In the genomic region with DNA sequence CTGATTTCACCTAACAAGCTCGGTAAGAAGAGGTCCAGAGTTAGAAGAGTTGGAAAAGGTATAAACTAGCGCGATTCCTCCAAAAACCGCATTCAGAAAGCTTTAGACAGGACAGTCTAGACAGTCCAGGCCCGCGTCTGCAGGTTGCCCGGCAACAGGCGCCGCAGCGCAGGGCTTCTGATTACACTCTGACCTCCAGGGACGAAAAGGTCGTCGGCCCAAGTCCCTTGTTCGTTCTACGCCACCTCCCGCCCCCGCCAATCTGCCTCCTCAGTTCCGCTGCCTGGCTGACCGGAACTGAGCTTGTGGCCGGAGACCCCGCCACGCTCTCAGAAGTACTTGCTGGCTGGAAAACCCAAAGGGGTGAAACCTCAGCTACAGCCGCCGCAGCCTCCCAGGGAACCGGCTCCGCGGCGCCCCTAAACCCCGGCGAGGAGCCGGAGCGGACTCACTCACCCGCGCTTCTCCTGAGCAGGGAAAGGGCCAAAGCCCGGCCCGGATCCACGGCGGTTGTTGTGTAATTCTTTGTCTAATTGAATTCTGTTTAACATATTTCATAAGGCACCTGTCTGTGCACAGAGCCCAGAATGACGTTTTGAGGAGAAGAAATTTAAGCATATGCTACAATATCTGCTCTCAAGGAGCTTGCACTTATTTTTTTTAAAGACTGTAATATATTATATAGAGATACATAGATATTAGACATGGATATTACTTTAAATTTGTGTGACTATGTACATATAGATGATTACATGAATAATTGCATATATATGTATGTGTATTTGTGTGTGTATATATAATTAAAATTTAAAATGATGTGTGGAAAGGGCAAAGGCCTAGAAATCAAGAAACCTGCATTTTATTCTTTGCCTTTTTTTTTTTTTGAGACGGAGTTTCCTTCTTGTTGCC, we compare ENCODE assay signal across 1 cellular context.
A peak's percentile ranks its signal among the peaks of the same experiment; 100 is the strongest.
TF ChIP-seq lines count a peak whose summit lies in the region.

TSS of gene CAPS2 (minus strand) at position 407 of the 909 bp plus-strand sequence. CDS start 3,826 bp downstream, outside the sequence.

TF ChIP-seq in HepG2, 621 proteins besides CTCF, POLR2A, EP300 and RAD21 (continued from another document and continues in another):
- TF ChIP-seq, protein P1, sequence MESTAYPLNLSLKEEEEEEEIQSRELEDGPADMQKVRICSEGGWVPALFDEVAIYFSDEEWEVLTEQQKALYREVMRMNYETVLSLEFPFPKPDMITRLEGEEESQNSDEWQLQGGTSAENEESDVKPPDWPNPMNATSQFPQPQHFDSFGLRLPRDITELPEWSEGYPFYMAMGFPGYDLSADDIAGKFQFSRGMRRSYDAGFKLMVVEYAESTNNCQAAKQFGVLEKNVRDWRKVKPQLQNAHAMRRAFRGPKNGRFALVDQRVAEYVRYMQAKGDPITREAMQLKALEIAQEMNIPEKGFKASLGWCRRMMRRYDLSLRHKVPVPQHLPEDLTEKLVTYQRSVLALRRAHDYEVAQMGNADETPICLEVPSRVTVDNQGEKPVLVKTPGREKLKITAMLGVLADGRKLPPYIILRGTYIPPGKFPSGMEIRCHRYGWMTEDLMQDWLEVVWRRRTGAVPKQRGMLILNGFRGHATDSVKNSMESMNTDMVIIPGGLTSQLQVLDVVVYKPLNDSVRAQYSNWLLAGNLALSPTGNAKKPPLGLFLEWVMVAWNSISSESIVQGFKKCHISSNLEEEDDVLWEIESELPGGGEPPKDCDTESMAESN (CRISPR knock-in tag; conservative IDR thresholded peaks at IDR 0.05), result 0 out of 2 replicates have a peak, but pooled peaks have one; percentile 65
- TF ChIP-seq ZBTB44 (CRISPR knock-in tag; IDR thresholded peaks at IDR 0.05), result no peak
- no peak for TF ChIP-seq ZNF143 (CRISPR knock-in tag; IDR thresholded peaks at IDR 0.05)
- peak; percentile 92 for TF ChIP-seq NR2C2 (CRISPR knock-in tag; IDR thresholded peaks at IDR 0.05; ENCODE audit: borderline replicate concordance)
- TF ChIP-seq PITX1 (CRISPR knock-in tag; IDR thresholded peaks at IDR 0.05), result peak; percentile 68; the same call in 1 of the 2 replicates
- peak; percentile 74 for TF ChIP-seq E2F1 (CRISPR knock-in tag; IDR thresholded peaks at IDR 0.05)
- no peak for TF ChIP-seq ZNF138 (CRISPR knock-in tag; IDR thresholded peaks at IDR 0.05; ENCODE audit: low read depth)
- no peak for TF ChIP-seq SRSF1 (optimal IDR thresholded peaks at IDR 0.05; ENCODE audit: low read depth, low read length)
- no peak for TF ChIP-seq SIX4 (CRISPR knock-in tag; IDR thresholded peaks at IDR 0.05)
- TF ChIP-seq, protein P2, sequence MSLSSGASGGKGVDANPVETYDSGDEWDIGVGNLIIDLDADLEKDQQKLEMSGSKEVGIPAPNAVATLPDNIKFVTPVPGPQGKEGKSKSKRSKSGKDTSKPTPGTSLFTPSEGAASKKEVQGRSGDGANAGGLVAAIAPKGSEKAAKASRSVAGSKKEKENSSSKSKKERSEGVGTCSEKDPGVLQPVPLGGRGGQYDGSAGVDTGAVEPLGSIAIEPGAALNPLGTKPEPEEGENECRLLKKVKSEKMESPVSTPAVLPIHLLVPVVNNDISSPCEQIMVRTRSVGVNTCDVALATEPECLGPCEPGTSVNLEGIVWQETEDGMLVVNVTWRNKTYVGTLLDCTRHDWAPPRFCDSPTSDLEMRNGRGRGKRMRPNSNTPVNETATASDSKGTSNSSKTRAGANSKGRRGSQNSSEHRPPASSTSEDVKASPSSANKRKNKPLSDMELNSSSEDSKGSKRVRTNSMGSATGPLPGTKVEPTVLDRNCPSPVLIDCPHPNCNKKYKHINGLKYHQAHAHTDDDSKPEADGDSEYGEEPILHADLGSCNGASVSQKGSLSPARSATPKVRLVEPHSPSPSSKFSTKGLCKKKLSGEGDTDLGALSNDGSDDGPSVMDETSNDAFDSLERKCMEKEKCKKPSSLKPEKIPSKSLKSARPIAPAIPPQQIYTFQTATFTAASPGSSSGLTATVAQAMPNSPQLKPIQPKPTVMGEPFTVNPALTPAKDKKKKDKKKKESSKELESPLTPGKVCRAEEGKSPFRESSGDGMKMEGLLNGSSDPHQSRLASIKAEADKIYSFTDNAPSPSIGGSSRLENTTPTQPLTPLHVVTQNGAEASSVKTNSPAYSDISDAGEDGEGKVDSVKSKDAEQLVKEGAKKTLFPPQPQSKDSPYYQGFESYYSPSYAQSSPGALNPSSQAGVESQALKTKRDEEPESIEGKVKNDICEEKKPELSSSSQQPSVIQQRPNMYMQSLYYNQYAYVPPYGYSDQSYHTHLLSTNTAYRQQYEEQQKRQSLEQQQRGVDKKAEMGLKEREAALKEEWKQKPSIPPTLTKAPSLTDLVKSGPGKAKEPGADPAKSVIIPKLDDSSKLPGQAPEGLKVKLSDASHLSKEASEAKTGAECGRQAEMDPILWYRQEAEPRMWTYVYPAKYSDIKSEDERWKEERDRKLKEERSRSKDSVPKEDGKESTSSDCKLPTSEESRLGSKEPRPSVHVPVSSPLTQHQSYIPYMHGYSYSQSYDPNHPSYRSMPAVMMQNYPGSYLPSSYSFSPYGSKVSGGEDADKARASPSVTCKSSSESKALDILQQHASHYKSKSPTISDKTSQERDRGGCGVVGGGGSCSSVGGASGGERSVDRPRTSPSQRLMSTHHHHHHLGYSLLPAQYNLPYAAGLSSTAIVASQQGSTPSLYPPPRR (CRISPR knock-in tag; IDR thresholded peaks at IDR 0.05; ENCODE audit: borderline replicate concordance), result no peak
- TF ChIP-seq TMF1 (CRISPR knock-in tag; IDR thresholded peaks at IDR 0.05; ENCODE audit: low read depth), result 0 out of 2 replicates have a peak, but pooled peaks have one; percentile 47
- no peak for TF ChIP-seq ZNF577 (CRISPR knock-in tag; IDR thresholded peaks at IDR 0.05; ENCODE audit: borderline replicate concordance, low read depth)
- TF ChIP-seq ZNF605 (CRISPR knock-in tag; IDR thresholded peaks at IDR 0.05), result peak; percentile 76
- TF ChIP-seq HIVEP1 (CRISPR knock-in tag; IDR thresholded peaks at IDR 0.05), result peak; percentile 68; the same call in 1 of the 2 replicates
- no peak for TF ChIP-seq ZUFSP (CRISPR knock-in tag; IDR thresholded peaks at IDR 0.05; ENCODE audit: borderline replicate concordance)
- TF ChIP-seq ZNF282 (IDR thresholded peaks at IDR 0.05; ENCODE audit: partially characterized antibody), result no peak
- TF ChIP-seq ZNF275 (CRISPR knock-in tag; IDR thresholded peaks at IDR 0.05; ENCODE audit: borderline replicate concordance), result no peak
- no peak for TF ChIP-seq ZNF660 (CRISPR knock-in tag; IDR thresholded peaks at IDR 0.05; ENCODE audit: borderline replicate concordance, low read depth)
- no peak for TF ChIP-seq HHEX (CRISPR knock-in tag; IDR thresholded peaks at IDR 0.05)
- TF ChIP-seq ETV5 (CRISPR knock-in tag; IDR thresholded peaks at IDR 0.05; ENCODE audit: borderline replicate concordance), result peak; percentile 90
- TF ChIP-seq ZMAT5 (CRISPR knock-in tag; IDR thresholded peaks at IDR 0.05; ENCODE audit: borderline replicate concordance, low read depth), result no peak
- TF ChIP-seq ZNF496 (CRISPR knock-in tag; IDR thresholded peaks at IDR 0.05; ENCODE audit: insufficient replicate concordance), result no peak
- TF ChIP-seq TRIM24 (CRISPR knock-in tag; IDR thresholded peaks at IDR 0.05), result no peak
- TF ChIP-seq ZNF639 (CRISPR knock-in tag; conservative IDR thresholded peaks at IDR 0.05), result peak; percentile 30; the same call in 1 of the 2 replicates
- no peak for TF ChIP-seq EHMT2 (IDR thresholded peaks at IDR 0.05; ENCODE audit: borderline replicate concordance, low read depth, low read length)
- no peak for TF ChIP-seq NKX3-1 (CRISPR knock-in tag; IDR thresholded peaks at IDR 0.05)
- TF ChIP-seq NAIF1 (CRISPR knock-in tag; IDR thresholded peaks at IDR 0.05; ENCODE audit: borderline replicate concordance), result peak; percentile 66; the same call in 1 of the 2 replicates
- TF ChIP-seq ZNF564 (CRISPR knock-in tag; IDR thresholded peaks at IDR 0.05), result no peak
- no peak for TF ChIP-seq ZNF672 (CRISPR knock-in tag; IDR thresholded peaks at IDR 0.05)
- TF ChIP-seq ZNF772 (CRISPR knock-in tag; IDR thresholded peaks at IDR 0.05), result peak; percentile 70
- no peak for TF ChIP-seq ZBTB21 (CRISPR knock-in tag; IDR thresholded peaks at IDR 0.05)
- peak; percentile 51; the same call in 1 of the 2 replicates for TF ChIP-seq NFKB2 (CRISPR knock-in tag; IDR thresholded peaks at IDR 0.05; ENCODE audit: borderline replicate concordance)
- TF ChIP-seq KAT8 (CRISPR knock-in tag; IDR thresholded peaks at IDR 0.05), result peak; percentile 72
- no peak for TF ChIP-seq ZC3H4 (CRISPR knock-in tag; IDR thresholded peaks at IDR 0.05; ENCODE audit: borderline replicate concordance)
- no peak for TF ChIP-seq MBD4 (IDR thresholded peaks at IDR 0.05; ENCODE audit: borderline replicate concordance, low read length)
- peak; percentile 75; the same call in 1 of the 2 replicates for TF ChIP-seq TEF (CRISPR knock-in tag; IDR thresholded peaks at IDR 0.05)
- no peak for TF ChIP-seq TGIF2 (CRISPR knock-in tag; IDR thresholded peaks at IDR 0.05)
- peak; percentile 61; the same call in 1 of the 2 replicates for TF ChIP-seq HDAC1 (CRISPR knock-in tag; IDR thresholded peaks at IDR 0.05)
- no peak; the same call in 1 of the 2 replicates for TF ChIP-seq ZNF362 (CRISPR knock-in tag; IDR thresholded peaks at IDR 0.05; ENCODE audit: borderline replicate concordance)
- no peak for TF ChIP-seq SSRP1 (CRISPR knock-in tag; IDR thresholded peaks at IDR 0.05)
- no peak for TF ChIP-seq AGO2 (optimal IDR thresholded peaks at IDR 0.05; ENCODE audit: low read depth, low read length)
- no peak for TF ChIP-seq LCORL (IDR thresholded peaks at IDR 0.05)
- peak; percentile 47; the same call in 1 of the 2 replicates for TF ChIP-seq LCORL (CRISPR knock-in tag; IDR thresholded peaks at IDR 0.05)
- no peak for TF ChIP-seq ZNF101 (CRISPR knock-in tag; IDR thresholded peaks at IDR 0.05; ENCODE audit: borderline replicate concordance, low read depth)
- TF ChIP-seq GTF2F1 (IDR thresholded peaks at IDR 0.05; ENCODE audit: low read length), result no peak
- peak; percentile 97 for TF ChIP-seq XRCC5 (optimal IDR thresholded peaks at IDR 0.05; ENCODE audit: low read length)
